ENCODE assay signal across 1 cellular context in the genomic region with DNA sequence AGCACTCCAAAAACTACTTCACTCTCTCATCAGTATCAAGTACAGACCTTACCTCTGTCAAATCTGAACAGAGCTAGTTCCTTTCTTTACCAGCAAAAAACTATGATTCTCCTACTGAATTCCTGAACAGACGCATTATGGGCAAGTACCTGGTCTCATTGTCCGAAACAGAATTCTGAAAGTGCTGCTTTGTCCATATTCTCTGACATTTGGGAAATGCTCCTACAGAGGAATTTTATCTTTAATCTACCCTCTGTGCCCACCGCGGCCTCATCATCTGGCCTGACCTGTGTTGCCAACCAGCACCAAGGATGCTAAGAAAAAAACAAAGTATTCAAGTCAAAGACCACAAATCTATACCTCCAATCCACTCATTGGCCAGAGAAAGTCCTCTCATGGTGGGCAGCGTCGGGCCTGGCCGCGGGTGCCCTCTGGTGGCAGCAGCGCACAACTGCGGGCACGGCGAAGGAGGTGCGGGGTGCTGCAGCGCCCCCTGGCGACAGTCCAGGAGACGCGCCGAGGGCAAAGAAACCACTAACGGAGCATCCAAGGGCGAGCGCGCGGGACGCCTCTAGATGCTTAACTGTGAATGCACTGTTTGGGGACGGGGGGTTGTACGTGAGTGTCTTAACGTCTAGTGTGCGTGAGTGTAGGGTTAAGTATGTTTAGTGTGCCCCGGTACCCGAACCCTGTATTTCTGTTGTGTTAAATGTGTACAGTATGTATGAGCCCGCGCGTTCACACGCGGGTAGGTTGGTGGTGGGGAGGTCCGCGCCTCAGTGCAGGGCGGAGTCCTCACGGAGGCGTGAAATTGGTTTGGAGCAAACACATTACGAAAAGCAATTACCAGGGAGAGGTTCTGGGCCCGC.
TF ChIP-seq lines count a peak whose summit lies in the region.

No MANE protein-coding gene starts in this region.

TF ChIP-seq in K562, 482 proteins besides CTCF, POLR2A, EP300 and RAD21 (continued from another document):
- TF ChIP-seq TBL1XR1 (IDR thresholded peaks at IDR 0.05; ENCODE audit: low read length in 2 of 2) (peak; percentile 62 to 87; a peak in 2 of 4 replicates), NR3C1 (CRISPR knock-in tag; IDR thresholded peaks at IDR 0.05) (no peak), ZKSCAN3 (CRISPR knock-in tag; IDR thresholded peaks at IDR 0.05) (no peak), NUFIP1 (IDR thresholded peaks at IDR 0.05; ENCODE audit: partially characterized antibody) (peak; percentile 20), ELF1 (tag; IDR thresholded peaks at IDR 0.05) (no peak), RFX1 (IDR thresholded peaks at IDR 0.05) (no peak), KDM1A (IDR thresholded peaks at IDR 0.05) (peak in 1 of 2 experiments; percentile 51; a peak in 2 of 4 replicates), KDM4B (IDR thresholded peaks at IDR 0.05; ENCODE audit: borderline replicate concordance in 2 of 2, low read depth in 1 of 2) (0 out of 4 replicates have a peak, but pooled peaks of 1 of the 2 experiments have one; percentile 62), FOXM1 (IDR thresholded peaks at IDR 0.05; ENCODE audit: low read depth) (no peak), FOXM1 (CRISPR knock-in tag; IDR thresholded peaks at IDR 0.05; ENCODE audit: low read depth) (peak; percentile 76; the same call in 1 of the 2 replicates), HOXB6 (CRISPR knock-in tag; IDR thresholded peaks at IDR 0.05; ENCODE audit: borderline replicate concordance) (no peak), MTA2 (IDR thresholded peaks at IDR 0.05; ENCODE audit: low read depth) (no peak), STAT5A (IDR thresholded peaks at IDR 0.05; ENCODE audit: borderline replicate concordance, low read length) (no peak), GABPB1 (CRISPR knock-in tag; IDR thresholded peaks at IDR 0.05) (peak; percentile 70), DDX20 (tag; IDR thresholded peaks at IDR 0.05; ENCODE audit: low read depth) (no peak)
- TF ChIP-seq, protein P1, sequence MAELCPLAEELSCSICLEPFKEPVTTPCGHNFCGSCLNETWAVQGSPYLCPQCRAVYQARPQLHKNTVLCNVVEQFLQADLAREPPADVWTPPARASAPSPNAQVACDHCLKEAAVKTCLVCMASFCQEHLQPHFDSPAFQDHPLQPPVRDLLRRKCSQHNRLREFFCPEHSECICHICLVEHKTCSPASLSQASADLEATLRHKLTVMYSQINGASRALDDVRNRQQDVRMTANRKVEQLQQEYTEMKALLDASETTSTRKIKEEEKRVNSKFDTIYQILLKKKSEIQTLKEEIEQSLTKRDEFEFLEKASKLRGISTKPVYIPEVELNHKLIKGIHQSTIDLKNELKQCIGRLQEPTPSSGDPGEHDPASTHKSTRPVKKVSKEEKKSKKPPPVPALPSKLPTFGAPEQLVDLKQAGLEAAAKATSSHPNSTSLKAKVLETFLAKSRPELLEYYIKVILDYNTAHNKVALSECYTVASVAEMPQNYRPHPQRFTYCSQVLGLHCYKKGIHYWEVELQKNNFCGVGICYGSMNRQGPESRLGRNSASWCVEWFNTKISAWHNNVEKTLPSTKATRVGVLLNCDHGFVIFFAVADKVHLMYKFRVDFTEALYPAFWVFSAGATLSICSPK (IDR thresholded peaks at IDR 0.05; ENCODE audit: borderline replicate concordance), result no peak
- TF ChIP-seq, protein P2, sequence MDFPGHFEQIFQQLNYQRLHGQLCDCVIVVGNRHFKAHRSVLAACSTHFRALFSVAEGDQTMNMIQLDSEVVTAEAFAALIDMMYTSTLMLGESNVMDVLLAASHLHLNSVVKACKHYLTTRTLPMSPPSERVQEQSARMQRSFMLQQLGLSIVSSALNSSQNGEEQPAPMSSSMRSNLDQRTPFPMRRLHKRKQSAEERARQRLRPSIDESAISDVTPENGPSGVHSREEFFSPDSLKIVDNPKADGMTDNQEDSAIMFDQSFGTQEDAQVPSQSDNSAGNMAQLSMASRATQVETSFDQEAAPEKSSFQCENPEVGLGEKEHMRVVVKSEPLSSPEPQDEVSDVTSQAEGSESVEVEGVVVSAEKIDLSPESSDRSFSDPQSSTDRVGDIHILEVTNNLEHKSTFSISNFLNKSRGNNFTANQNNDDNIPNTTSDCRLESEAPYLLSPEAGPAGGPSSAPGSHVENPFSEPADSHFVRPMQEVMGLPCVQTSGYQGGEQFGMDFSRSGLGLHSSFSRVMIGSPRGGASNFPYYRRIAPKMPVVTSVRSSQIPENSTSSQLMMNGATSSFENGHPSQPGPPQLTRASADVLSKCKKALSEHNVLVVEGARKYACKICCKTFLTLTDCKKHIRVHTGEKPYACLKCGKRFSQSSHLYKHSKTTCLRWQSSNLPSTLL (IDR thresholded peaks at IDR 0.05), result no peak
